32 cellular contexts compared by ENCODE assay signal in the genomic region with DNA sequence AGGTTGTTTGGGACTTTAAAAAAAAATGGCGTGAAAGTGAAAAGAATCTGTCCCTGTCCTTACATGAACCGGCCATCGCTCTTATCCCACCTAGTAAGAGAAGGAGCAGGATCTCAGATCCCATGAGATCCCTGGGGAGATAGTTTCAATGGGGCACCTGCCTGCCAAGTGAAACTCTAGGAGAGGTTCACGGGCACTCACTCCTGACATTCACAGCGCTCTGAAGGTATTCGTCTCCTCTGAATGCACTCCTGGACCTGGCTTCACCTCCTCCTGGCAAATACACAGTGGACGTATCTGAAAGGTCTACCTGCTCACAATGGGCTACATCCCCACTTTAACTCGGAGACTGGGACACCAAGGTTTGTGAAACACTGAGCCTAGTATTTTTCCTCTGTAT.
"Had no signal": no experiment of that assay in that cellular context is flagged by ENCODE, and none has a peak within 500 bp of the region (broad histone marks: within the 10 kb centered on the region; RNA-seq: fewer than 3 reads in every experiment).

No MANE protein-coding gene starts in this region.

- H3K36me3 ChIP-seq: esophagus squamous epithelium, heart right ventricle, left lung, spleen, tibial nerve, upper lobe of left lung, uterus had no signal

- H3K36me3 Mint-ChIP-seq: mesothelial cell of epicardium; naive B cell; natural killer cell treated with Interleukin-12 subunit alpha and Interleukin-12 subunit beta and Interleukin-15 and Interleukin-18, amount 100 ng/mL, for 72 hours; stimulated activated memory B cell treated with anti-CD40 and anti-IgM and Interleukin-4, amounts not matched to agents 10 μg/mL and 1 μg/mL and 100 μg/mL, for 72 hours had no signal

- H3K4me1 Mint-ChIP-seq: mesothelial cell of epicardium, naive B cell had no signal

- H3K9me3 ChIP-seq: esophagus squamous epithelium, heart right ventricle, left lung, mucosa of descending colon, psoas muscle, spleen, testis, tibial nerve, upper lobe of left lung, uterus had no signal

- H3K4me1 ChIP-seq: esophagus squamous epithelium, left lung, spleen, testis, upper lobe of left lung, uterus had no signal

- H3K4me3 Mint-ChIP-seq: effector memory CD8-positive, alpha-beta T cell; mesothelial cell of epicardium; naive B cell; natural killer cell treated with Interleukin-12 subunit alpha and Interleukin-12 subunit beta and Interleukin-15 and Interleukin-18, amount 100 ng/mL, for 72 hours; neural crest cell; stimulated activated memory B cell treated with anti-CD40 and anti-IgM and Interleukin-4, amounts not matched to agents 10 μg/mL and 1 μg/mL and 100 μg/mL, for 72 hours had no signal

- H3K27me3 Mint-ChIP-seq: effector memory CD8-positive, alpha-beta T cell; natural killer cell treated with Interleukin-12 subunit alpha and Interleukin-12 subunit beta and Interleukin-15 and Interleukin-18, amount 100 ng/mL, for 72 hours had no signal

- FAIRE-seq: endometrium, islet of Langerhans had no signal

- H3K27ac ChIP-seq: esophagus squamous epithelium, heart right ventricle, left lung, psoas muscle, skin epidermis, spleen, testis, tibial nerve, upper lobe of left lung, uterus had no signal

- DNase-seq: cortex of kidney; effector memory CD8-positive, alpha-beta T cell; erythroblast; esophagus squamous epithelium; foreskin melanocyte; glutamatergic neuron; heart right ventricle; hippocampal formation; left cardiac atrium; left lung; mesenchymal stem cell; mucosa of descending colon; naive B cell; nucleus accumbens; posterior cingulate gyrus; psoas muscle; right cardiac atrium; spleen; stimulated activated CD4-positive, alpha-beta T cell treated with anti-CD3 and anti-CD28 coated beads, Interleukin-4, amount 100 ng/mL, for 4 hours; stimulated activated naive CD8-positive, alpha-beta T cell treated with anti-CD3 and anti-CD28 coated beads, Interleukin-15, Interleukin-2, amounts not matched to agents 100 U/mL and 50 U/mL, for 24 hours; substantia nigra; testis; upper lobe of left lung; uterus had no signal

- H3K27me3 ChIP-seq: esophagus squamous epithelium, heart right ventricle, left lung, spleen, testis, tibial nerve, upper lobe of left lung, uterus had no signal

- H3K27ac Mint-ChIP-seq: effector memory CD8-positive, alpha-beta T cell; mesothelial cell of epicardium; naive B cell; natural killer cell treated with Interleukin-12 subunit alpha and Interleukin-12 subunit beta and Interleukin-15 and Interleukin-18, amount 100 ng/mL, for 72 hours; stimulated activated memory B cell treated with anti-CD40 and anti-IgM and Interleukin-4, amounts not matched to agents 10 μg/mL and 1 μg/mL and 100 μg/mL, for 72 hours had no signal

- H3K9me3 Mint-ChIP-seq: effector memory CD8-positive, alpha-beta T cell; mesothelial cell of epicardium; natural killer cell treated with Interleukin-12 subunit alpha and Interleukin-12 subunit beta and Interleukin-15 and Interleukin-18, amount 100 ng/mL, for 72 hours; neural crest cell had no signal

- ATAC-seq: effector memory CD8-positive, alpha-beta T cell; heart right ventricle; left cardiac atrium; left lung; mucosa of descending colon; natural killer cell treated with Interleukin-12 subunit alpha and Interleukin-12 subunit beta and Interleukin-15 and Interleukin-18, amount 100 ng/mL, for 72 hours; psoas muscle; right cardiac atrium; stimulated activated memory B cell treated with anti-CD40 and anti-IgM and Interleukin-4, amounts not matched to agents 10 μg/mL and 1 μg/mL and 100 μg/mL, for 72 hours; stimulated activated naive CD8-positive, alpha-beta T cell treated with anti-CD3 and anti-CD28 coated beads, Interleukin-15, Interleukin-2, amounts not matched to agents 100 U/mL and 50 U/mL, for 24 hours had no signal

- H3K4me3 ChIP-seq: esophagus squamous epithelium, heart right ventricle, left lung, mucosa of descending colon, psoas muscle, skin epidermis, spleen, testis, tibial nerve, upper lobe of left lung, uterus had no signal
